Comparison of ENCODE assay signal across 26 cellular contexts in the genomic region with DNA sequence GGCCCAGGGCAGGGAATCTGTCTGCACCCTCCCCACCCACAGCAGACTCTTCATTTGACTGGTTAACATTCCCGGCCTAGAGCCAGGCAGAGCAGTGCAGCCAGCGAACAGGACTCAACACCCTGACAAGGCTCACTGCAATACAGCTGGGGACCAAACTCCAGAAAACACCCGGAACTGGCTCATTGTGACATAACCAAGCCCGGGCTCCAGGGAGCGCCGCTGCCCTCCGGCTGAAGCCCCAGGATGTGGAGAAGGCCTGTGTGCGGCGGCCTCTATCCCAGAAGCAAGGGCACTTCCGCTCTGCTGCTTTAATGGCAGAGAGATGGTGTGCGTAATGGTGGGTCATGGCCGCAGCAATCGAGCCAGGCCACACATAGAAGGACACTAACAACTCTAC.
"Had no signal": no experiment of that assay in that cellular context is flagged by ENCODE, and none has a peak within 500 bp of the region (broad histone marks: within the 10 kb centered on the region; RNA-seq: fewer than 3 reads in every experiment).

No MANE protein-coding gene starts in this region.

- H3K27ac Mint-ChIP-seq: activated CD4-positive, alpha-beta T cell treated with anti-CD3 and anti-CD28 coated beads for 36 hours; activated naive CD8-positive, alpha-beta T cell treated with anti-CD3 and anti-CD28 coated beads for 36 hours; activated T-helper 2 cell treated with anti-CD3 and anti-CD28 coated beads, Interferon-gamma antibody, Interleukin-2, Interleukin-4, amounts not matched to agents 10 μg/mL and 5 μg/mL and 100 μg/mL, durations not matched to agents 14 hours and 24 hours and 36 hours; memory B cell; stimulated activated naive B cell treated with anti-CD40 and anti-IgM and Interleukin-4, amounts not matched to agents 10 μg/mL and 1 μg/mL and 100 μg/mL, for 72 hours had no signal

- H3K27me3 Mint-ChIP-seq: activated CD4-positive, alpha-beta T cell treated with anti-CD3 and anti-CD28 coated beads for 36 hours; activated naive CD8-positive, alpha-beta T cell treated with anti-CD3 and anti-CD28 coated beads for 36 hours; central memory CD8-positive, alpha-beta T cell; memory B cell; stimulated activated naive B cell treated with anti-CD40 and anti-IgM and Interleukin-4, amounts not matched to agents 10 μg/mL and 1 μg/mL and 100 μg/mL, for 72 hours had no signal

- H3K9me3 ChIP-seq: sigmoid colon, testis, uterus had no signal

- H3K4me1 ChIP-seq: sigmoid colon, testis, uterus had no signal

- H3K4me2 ChIP-seq: hepatocyte, smooth muscle cell had no signal

- H3K27me3 ChIP-seq: hepatocyte, sigmoid colon, testis, uterus had no signal

- H3K79me2 ChIP-seq: hepatocyte had no signal

- H3K4me3 ChIP-seq: hepatocyte, sigmoid colon, smooth muscle cell, testis, uterus had no signal

- H3K27ac ChIP-seq: hepatocyte, sigmoid colon, testis, uterus had no signal

- H2AFZ ChIP-seq: hepatocyte had no signal

- H3K4me3 Mint-ChIP-seq: activated CD4-positive, alpha-beta T cell treated with anti-CD3 and anti-CD28 coated beads for 36 hours; activated naive CD8-positive, alpha-beta T cell treated with anti-CD3 and anti-CD28 coated beads for 36 hours; activated T-cell treated with anti-CD3 and anti-CD28 coated beads, Interleukin-2, amount 50 U/mL, for 4 hours; central memory CD8-positive, alpha-beta T cell; memory B cell; stimulated activated naive B cell treated with anti-CD40 and anti-IgM and Interleukin-4, amounts not matched to agents 10 μg/mL and 1 μg/mL and 100 μg/mL, for 72 hours had no signal

- H3K36me3 ChIP-seq: uterus had no signal

- H3K9me3 Mint-ChIP-seq: activated naive CD8-positive, alpha-beta T cell treated with anti-CD3 and anti-CD28 coated beads for 36 hours; activated T-cell treated with anti-CD3 and anti-CD28 coated beads, Interleukin-2, amount 50 U/mL, for 4 hours; activated T-helper 2 cell treated with anti-CD3 and anti-CD28 coated beads, Interferon-gamma antibody, Interleukin-2, Interleukin-4, amounts not matched to agents 10 μg/mL and 5 μg/mL and 100 μg/mL, durations not matched to agents 14 hours and 24 hours and 36 hours; central memory CD8-positive, alpha-beta T cell; memory B cell; stimulated activated naive B cell treated with anti-CD40 and anti-IgM and Interleukin-4, amounts not matched to agents 10 μg/mL and 1 μg/mL and 100 μg/mL, for 72 hours had no signal

- DNase-seq: activated CD4-positive, alpha-beta T cell treated with anti-CD3 and anti-CD28 coated beads for 36 hours; activated CD4-positive, alpha-beta T cell treated with anti-CD3 and anti-CD28 coated beads, Interleukin-2, amount 50 U/mL, for 4 hours; activated CD8-positive, alpha-beta memory T cell treated with anti-CD3 and anti-CD28 coated beads for 24 hours; activated CD8-positive, alpha-beta memory T cell treated with anti-CD3 and anti-CD28 coated beads, Interleukin-2, amount 50 U/mL, for 4 hours; activated naive CD4-positive, alpha-beta T cell treated with Interleukin-2 at 50 U/mL for 16 hours; activated naive CD8-positive, alpha-beta T cell treated with anti-CD3 and anti-CD28 coated beads for 36 hours; activated T-cell treated with anti-CD3 and anti-CD28 coated beads, Interleukin-2, amount 50 U/mL, for 4 hours; effector memory CD4-positive, alpha-beta T cell; foreskin melanocyte; glutamatergic neuron; left cardiac atrium; occipital lobe; posterior cingulate gyrus; sigmoid colon; stimulated activated CD4-positive, alpha-beta T cell treated with anti-CD3 and anti-CD28 coated beads, Interleukin-2, amount 100 ng/mL, for 48 hours; stimulated activated CD8-positive, alpha-beta memory T cell treated with anti-CD3 and anti-CD28 coated beads, Interleukin-4, amount 100 ng/mL, for 48 hours; stimulated activated naive B cell treated with anti-CD40 and anti-IgM and Interleukin-4, amounts not matched to agents 10 μg/mL and 1 μg/mL and 100 μg/mL, for 72 hours; T-helper 9 cell; testis; trophoblast cell; uterus had no signal

- H3K4me1 Mint-ChIP-seq: activated CD4-positive, alpha-beta T cell treated with anti-CD3 and anti-CD28 coated beads for 36 hours; memory B cell had no signal
